Comparison of ENCODE assay signal across 3 cellular contexts in the genomic region with DNA sequence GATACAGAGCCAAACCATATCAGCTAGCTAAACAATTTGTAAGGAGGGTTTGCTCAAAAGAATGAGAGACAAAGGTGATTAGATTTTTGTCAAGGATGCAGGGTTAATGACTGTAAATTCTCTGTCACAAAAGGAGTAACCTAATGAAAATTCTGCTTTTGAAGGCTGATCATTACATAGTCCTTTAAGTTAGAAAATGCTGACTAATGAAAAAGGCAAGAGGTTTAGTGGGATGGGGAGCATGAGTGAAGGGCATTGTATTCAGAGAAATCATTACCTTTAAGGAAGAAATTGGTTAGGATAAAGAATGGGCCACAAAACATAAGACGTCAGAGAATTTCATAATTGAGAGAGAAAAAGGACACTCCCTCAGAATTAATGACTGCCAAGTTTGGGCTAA.
TF ChIP-seq lines count a peak whose summit lies in the region.

No MANE protein-coding gene starts in this region.

TF ChIP-seq in A549, 52 proteins besides CTCF, POLR2A, EP300 and RAD21:
- TF ChIP-seq HOXB5 (CRISPR knock-in tag; IDR thresholded peaks at IDR 0.05), result no peak
- peak; percentile 94 for TF ChIP-seq MAFK (IDR thresholded peaks at IDR 0.05; ENCODE audit: partially characterized antibody)
- no peak for TF ChIP-seq EHMT2 (IDR thresholded peaks at IDR 0.05; ENCODE audit: low read depth)
- no peak for TF ChIP-seq PHF8 (IDR thresholded peaks at IDR 0.05; ENCODE audit: borderline replicate concordance, low read depth)

TF ChIP-seq in GM23338, 12 proteins besides CTCF, POLR2A, EP300 and RAD21 (continues in another document):
- TF ChIP-seq, protein P1, sequence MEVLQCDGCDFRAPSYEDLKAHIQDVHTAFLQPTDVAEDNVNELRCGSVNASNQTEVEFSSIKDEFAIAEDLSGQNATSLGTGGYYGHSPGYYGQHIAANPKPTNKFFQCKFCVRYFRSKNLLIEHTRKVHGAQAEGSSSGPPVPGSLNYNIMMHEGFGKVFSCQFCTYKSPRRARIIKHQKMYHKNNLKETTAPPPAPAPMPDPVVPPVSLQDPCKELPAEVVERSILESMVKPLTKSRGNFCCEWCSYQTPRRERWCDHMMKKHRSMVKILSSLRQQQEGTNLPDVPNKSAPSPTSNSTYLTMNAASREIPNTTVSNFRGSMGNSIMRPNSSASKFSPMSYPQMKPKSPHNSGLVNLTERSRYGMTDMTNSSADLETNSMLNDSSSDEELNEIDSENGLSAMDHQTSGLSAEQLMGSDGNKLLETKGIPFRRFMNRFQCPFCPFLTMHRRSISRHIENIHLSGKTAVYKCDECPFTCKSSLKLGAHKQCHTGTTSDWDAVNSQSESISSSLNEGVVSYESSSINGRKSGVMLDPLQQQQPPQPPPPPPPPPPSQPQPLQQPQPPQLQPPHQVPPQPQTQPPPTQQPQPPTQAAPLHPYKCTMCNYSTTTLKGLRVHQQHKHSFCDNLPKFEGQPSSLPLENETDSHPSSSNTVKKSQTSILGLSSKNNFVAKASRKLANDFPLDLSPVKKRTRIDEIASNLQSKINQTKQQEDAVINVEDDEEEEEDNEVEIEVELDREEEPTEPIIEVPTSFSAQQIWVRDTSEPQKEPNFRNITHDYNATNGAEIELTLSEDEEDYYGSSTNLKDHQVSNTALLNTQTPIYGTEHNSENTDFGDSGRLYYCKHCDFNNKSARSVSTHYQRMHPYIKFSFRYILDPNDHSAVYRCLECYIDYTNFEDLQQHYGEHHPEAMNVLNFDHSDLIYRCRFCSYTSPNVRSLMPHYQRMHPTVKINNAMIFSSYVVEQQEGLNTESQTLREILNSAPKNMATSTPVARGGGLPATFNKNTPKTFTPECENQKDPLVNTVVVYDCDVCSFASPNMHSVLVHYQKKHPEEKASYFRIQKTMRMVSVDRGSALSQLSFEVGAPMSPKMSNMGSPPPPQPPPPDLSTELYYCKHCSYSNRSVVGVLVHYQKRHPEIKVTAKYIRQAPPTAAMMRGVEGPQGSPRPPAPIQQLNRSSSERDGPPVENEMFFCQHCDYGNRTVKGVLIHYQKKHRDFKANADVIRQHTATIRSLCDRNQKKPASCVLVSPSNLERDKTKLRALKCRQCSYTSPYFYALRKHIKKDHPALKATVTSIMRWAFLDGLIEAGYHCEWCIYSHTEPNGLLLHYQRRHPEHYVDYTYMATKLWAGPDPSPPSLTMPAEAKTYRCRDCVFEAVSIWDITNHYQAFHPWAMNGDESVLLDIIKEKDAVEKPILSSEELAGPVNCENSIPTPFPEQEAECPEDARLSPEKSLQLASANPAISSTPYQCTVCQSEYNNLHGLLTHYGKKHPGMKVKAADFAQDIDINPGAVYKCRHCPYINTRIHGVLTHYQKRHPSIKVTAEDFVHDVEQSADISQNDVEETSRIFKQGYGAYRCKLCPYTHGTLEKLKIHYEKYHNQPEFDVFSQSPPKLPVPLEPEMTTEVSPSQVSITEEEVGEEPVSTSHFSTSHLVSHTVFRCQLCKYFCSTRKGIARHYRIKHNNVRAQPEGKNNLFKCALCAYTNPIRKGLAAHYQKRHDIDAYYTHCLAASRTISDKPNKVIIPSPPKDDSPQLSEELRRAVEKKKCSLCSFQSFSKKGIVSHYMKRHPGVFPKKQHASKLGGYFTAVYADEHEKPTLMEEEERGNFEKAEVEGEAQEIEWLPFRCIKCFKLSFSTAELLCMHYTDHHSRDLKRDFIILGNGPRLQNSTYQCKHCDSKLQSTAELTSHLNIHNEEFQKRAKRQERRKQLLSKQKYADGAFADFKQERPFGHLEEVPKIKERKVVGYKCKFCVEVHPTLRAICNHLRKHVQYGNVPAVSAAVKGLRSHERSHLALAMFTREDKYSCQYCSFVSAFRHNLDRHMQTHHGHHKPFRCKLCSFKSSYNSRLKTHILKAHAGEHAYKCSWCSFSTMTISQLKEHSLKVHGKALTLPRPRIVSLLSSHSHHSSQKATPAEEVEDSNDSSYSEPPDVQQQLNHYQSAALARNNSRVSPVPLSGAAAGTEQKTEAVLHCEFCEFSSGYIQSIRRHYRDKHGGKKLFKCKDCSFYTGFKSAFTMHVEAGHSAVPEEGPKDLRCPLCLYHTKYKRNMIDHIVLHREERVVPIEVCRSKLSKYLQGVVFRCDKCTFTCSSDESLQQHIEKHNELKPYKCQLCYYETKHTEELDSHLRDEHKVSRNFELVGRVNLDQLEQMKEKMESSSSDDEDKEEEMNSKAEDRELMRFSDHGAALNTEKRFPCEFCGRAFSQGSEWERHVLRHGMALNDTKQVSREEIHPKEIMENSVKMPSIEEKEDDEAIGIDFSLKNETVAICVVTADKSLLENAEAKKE (CRISPR knock-in tag; IDR thresholded peaks at IDR 0.05), result no peak
- TF ChIP-seq EZH2 (IDR thresholded peaks at IDR 0.05; ENCODE audit: low read depth, unreplicated experiment) (no peak), JUNB (IDR thresholded peaks at IDR 0.05; ENCODE audit: unreplicated experiment) (no peak), CREB1 (CRISPR knock-in tag; IDR thresholded peaks at IDR 0.05; ENCODE audit: low read depth) (no peak), NANOG (IDR thresholded peaks at IDR 0.05; ENCODE audit: borderline replicate concordance) (no peak), POLR2AphosphoS5 (IDR thresholded peaks at IDR 0.05; ENCODE audit: low read depth) (no peak)
- TF ChIP-seq, protein P2, sequence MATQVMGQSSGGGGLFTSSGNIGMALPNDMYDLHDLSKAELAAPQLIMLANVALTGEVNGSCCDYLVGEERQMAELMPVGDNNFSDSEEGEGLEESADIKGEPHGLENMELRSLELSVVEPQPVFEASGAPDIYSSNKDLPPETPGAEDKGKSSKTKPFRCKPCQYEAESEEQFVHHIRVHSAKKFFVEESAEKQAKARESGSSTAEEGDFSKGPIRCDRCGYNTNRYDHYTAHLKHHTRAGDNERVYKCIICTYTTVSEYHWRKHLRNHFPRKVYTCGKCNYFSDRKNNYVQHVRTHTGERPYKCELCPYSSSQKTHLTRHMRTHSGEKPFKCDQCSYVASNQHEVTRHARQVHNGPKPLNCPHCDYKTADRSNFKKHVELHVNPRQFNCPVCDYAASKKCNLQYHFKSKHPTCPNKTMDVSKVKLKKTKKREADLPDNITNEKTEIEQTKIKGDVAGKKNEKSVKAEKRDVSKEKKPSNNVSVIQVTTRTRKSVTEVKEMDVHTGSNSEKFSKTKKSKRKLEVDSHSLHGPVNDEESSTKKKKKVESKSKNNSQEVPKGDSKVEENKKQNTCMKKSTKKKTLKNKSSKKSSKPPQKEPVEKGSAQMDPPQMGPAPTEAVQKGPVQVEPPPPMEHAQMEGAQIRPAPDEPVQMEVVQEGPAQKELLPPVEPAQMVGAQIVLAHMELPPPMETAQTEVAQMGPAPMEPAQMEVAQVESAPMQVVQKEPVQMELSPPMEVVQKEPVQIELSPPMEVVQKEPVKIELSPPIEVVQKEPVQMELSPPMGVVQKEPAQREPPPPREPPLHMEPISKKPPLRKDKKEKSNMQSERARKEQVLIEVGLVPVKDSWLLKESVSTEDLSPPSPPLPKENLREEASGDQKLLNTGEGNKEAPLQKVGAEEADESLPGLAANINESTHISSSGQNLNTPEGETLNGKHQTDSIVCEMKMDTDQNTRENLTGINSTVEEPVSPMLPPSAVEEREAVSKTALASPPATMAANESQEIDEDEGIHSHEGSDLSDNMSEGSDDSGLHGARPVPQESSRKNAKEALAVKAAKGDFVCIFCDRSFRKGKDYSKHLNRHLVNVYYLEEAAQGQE (IDR thresholded peaks at IDR 0.05; ENCODE audit: unreplicated experiment), result no peak
- TF ChIP-seq, protein P3, sequence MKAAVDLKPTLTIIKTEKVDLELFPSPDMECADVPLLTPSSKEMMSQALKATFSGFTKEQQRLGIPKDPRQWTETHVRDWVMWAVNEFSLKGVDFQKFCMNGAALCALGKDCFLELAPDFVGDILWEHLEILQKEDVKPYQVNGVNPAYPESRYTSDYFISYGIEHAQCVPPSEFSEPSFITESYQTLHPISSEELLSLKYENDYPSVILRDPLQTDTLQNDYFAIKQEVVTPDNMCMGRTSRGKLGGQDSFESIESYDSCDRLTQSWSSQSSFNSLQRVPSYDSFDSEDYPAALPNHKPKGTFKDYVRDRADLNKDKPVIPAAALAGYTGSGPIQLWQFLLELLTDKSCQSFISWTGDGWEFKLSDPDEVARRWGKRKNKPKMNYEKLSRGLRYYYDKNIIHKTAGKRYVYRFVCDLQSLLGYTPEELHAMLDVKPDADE (IDR thresholded peaks at IDR 0.05), result no peak

TF ChIP-seq in K562, 482 proteins besides CTCF, POLR2A, EP300 and RAD21 (continues in another document):
- TF ChIP-seq ERF (CRISPR knock-in tag; IDR thresholded peaks at IDR 0.05) (no peak), ZNF253 (CRISPR knock-in tag; conservative IDR thresholded peaks at IDR 0.05) (no peak), THRAP3 (IDR thresholded peaks at IDR 0.05; ENCODE audit: borderline replicate concordance) (no peak), MAFK (IDR thresholded peaks at IDR 0.05; ENCODE audit: low read length) (peak; percentile 88), IRF2 (CRISPR knock-in tag; IDR thresholded peaks at IDR 0.05) (no peak), MAFF (IDR thresholded peaks at IDR 0.05; ENCODE audit: low read length) (peak; percentile 84), TRIM24 (IDR thresholded peaks at IDR 0.05) (no peak), ZNF316 (IDR thresholded peaks at IDR 0.05) (peak; percentile 79), RBFOX2 (IDR thresholded peaks at IDR 0.05; ENCODE audit: low read depth, low read length) (no peak), TARDBP (IDR thresholded peaks at IDR 0.05) (no peak), C11orf30 (IDR thresholded peaks at IDR 0.05; ENCODE audit: low read depth) (peak; percentile 53; the same call in 1 of the 2 replicates), MAFG (tag; conservative IDR thresholded peaks at IDR 0.05) (peak; percentile 73), RAD51 (IDR thresholded peaks at IDR 0.05; ENCODE audit: borderline replicate concordance, low read depth) (no peak)
- TF ChIP-seq, protein P4, sequence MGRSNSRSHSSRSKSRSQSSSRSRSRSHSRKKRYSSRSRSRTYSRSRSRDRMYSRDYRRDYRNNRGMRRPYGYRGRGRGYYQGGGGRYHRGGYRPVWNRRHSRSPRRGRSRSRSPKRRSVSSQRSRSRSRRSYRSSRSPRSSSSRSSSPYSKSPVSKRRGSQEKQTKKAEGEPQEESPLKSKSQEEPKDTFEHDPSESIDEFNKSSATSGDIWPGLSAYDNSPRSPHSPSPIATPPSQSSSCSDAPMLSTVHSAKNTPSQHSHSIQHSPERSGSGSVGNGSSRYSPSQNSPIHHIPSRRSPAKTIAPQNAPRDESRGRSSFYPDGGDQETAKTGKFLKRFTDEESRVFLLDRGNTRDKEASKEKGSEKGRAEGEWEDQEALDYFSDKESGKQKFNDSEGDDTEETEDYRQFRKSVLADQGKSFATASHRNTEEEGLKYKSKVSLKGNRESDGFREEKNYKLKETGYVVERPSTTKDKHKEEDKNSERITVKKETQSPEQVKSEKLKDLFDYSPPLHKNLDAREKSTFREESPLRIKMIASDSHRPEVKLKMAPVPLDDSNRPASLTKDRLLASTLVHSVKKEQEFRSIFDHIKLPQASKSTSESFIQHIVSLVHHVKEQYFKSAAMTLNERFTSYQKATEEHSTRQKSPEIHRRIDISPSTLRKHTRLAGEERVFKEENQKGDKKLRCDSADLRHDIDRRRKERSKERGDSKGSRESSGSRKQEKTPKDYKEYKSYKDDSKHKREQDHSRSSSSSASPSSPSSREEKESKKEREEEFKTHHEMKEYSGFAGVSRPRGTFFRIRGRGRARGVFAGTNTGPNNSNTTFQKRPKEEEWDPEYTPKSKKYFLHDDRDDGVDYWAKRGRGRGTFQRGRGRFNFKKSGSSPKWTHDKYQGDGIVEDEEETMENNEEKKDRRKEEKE (IDR thresholded peaks at IDR 0.05; ENCODE audit: borderline replicate concordance in 1 of 2, control insufficient read depth in 1 of 2, low read depth in 2 of 2, low read length in 1 of 2), result no peak
- TF ChIP-seq, protein P5, sequence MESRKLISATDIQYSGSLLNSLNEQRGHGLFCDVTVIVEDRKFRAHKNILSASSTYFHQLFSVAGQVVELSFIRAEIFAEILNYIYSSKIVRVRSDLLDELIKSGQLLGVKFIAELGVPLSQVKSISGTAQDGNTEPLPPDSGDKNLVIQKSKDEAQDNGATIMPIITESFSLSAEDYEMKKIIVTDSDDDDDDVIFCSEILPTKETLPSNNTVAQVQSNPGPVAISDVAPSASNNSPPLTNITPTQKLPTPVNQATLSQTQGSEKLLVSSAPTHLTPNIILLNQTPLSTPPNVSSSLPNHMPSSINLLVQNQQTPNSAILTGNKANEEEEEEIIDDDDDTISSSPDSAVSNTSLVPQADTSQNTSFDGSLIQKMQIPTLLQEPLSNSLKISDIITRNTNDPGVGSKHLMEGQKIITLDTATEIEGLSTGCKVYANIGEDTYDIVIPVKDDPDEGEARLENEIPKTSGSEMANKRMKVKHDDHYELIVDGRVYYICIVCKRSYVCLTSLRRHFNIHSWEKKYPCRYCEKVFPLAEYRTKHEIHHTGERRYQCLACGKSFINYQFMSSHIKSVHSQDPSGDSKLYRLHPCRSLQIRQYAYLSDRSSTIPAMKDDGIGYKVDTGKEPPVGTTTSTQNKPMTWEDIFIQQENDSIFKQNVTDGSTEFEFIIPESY (CRISPR knock-in tag; IDR thresholded peaks at IDR 0.05), result no peak
- TF ChIP-seq, protein P6, sequence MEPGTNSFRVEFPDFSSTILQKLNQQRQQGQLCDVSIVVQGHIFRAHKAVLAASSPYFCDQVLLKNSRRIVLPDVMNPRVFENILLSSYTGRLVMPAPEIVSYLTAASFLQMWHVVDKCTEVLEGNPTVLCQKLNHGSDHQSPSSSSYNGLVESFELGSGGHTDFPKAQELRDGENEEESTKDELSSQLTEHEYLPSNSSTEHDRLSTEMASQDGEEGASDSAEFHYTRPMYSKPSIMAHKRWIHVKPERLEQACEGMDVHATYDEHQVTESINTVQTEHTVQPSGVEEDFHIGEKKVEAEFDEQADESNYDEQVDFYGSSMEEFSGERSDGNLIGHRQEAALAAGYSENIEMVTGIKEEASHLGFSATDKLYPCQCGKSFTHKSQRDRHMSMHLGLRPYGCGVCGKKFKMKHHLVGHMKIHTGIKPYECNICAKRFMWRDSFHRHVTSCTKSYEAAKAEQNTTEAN (CRISPR knock-in tag; IDR thresholded peaks at IDR 0.05), result no peak
- TF ChIP-seq, protein P7, sequence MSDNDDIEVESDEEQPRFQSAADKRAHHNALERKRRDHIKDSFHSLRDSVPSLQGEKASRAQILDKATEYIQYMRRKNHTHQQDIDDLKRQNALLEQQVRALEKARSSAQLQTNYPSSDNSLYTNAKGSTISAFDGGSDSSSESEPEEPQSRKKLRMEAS (CRISPR knock-in tag; IDR thresholded peaks at IDR 0.05), result no peak
- TF ChIP-seq, protein P8, sequence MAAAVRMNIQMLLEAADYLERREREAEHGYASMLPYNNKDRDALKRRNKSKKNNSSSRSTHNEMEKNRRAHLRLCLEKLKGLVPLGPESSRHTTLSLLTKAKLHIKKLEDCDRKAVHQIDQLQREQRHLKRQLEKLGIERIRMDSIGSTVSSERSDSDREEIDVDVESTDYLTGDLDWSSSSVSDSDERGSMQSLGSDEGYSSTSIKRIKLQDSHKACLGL (CRISPR knock-in tag; IDR thresholded peaks at IDR 0.05; ENCODE audit: borderline replicate concordance, poor library complexity, severe bottlenecking), result no peak
- TF ChIP-seq, protein P9, sequence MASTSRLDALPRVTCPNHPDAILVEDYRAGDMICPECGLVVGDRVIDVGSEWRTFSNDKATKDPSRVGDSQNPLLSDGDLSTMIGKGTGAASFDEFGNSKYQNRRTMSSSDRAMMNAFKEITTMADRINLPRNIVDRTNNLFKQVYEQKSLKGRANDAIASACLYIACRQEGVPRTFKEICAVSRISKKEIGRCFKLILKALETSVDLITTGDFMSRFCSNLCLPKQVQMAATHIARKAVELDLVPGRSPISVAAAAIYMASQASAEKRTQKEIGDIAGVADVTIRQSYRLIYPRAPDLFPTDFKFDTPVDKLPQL (IDR thresholded peaks at IDR 0.05; ENCODE audit: extremely low read depth, insufficient read length), result no peak
- TF ChIP-seq, protein P10, sequence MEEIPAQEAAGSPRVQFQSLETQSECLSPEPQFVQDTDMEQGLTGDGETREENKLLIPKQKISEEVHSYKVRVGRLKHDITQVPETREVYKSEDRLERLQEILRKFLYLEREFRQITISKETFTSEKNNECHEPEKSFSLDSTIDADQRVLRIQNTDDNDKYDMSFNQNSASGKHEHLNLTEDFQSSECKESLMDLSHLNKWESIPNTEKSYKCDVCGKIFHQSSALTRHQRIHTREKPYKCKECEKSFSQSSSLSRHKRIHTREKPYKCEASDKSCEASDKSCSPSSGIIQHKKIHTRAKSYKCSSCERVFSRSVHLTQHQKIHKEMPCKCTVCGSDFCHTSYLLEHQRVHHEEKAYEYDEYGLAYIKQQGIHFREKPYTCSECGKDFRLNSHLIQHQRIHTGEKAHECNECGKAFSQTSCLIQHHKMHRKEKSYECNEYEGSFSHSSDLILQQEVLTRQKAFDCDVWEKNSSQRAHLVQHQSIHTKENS (CRISPR knock-in tag; IDR thresholded peaks at IDR 0.05), result no peak
